ENCODE assay signal across 1 cellular context in the genomic region with DNA sequence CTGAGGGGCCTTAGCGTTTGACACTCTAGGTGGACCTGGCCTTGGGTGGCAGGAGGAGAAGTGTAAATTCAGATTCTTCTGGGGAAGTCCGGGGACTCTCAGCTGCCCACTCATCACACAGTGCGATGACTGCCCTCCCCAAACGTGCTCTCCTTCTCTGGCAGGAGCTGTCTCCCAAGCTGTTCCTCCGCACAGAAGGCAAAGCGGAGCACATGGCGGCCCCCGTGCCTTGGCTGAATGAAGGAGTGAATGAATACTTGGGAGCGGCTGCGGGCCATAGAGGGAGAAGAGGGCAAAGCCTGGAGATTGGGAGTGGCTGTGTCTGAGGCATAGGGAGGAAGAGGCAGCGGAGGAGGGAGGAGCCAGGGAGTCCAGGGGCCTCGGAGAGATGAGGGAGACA.
TF ChIP-seq lines count a peak whose summit lies in the region.

No MANE protein-coding gene starts in this region.

TF ChIP-seq in K562, 482 proteins besides CTCF, POLR2A, EP300 and RAD21:
- TF ChIP-seq, protein P1, sequence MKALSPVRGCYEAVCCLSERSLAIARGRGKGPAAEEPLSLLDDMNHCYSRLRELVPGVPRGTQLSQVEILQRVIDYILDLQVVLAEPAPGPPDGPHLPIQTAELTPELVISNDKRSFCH (CRISPR knock-in tag; IDR thresholded peaks at IDR 0.05), result no peak
- TF ChIP-seq, protein P1 (tag; IDR thresholded peaks at IDR 0.05), result no peak
- TF ChIP-seq EZH2 (IDR thresholded peaks at IDR 0.05; ENCODE audit: borderline replicate concordance, low read depth, low read length) (no peak), STAT6 (CRISPR knock-in tag; IDR thresholded peaks at IDR 0.05) (no peak), KLF1 (tag; IDR thresholded peaks at IDR 0.05) (no peak), MBD2 (IDR thresholded peaks at IDR 0.05; ENCODE audit: borderline replicate concordance, low read depth) (no peak), PPARD (CRISPR knock-in tag; IDR thresholded peaks at IDR 0.05) (no peak), CBFA2T3 (IDR thresholded peaks at IDR 0.05) (no peak), CBFA2T2 (conservative IDR thresholded peaks at IDR 0.05) (no peak), RBM34 (IDR thresholded peaks at IDR 0.05; ENCODE audit: borderline replicate concordance, insufficient read depth, low read length) (no peak), ZNF282 (CRISPR knock-in tag; IDR thresholded peaks at IDR 0.05) (no peak), CCAR2 (IDR thresholded peaks at IDR 0.05; ENCODE audit: low read depth, low read length) (no peak), ZFP36 (IDR thresholded peaks at IDR 0.05; ENCODE audit: low read depth, low read length, partially characterized antibody) (no peak), XRCC4 (IDR thresholded peaks at IDR 0.05; ENCODE audit: extremely low read depth, insufficient read depth, insufficient read length) (no peak), TCF7L2 (IDR thresholded peaks at IDR 0.05; ENCODE audit: low read depth, low read length) (no peak), MTA1 (IDR thresholded peaks at IDR 0.05; ENCODE audit: borderline replicate concordance) (no peak), ZNF23 (CRISPR knock-in tag; IDR thresholded peaks at IDR 0.05) (no peak), ETS1 (conservative IDR thresholded peaks at IDR 0.05; ENCODE audit: control insufficient read depth, low read depth, low read length) (no peak)
- TF ChIP-seq, protein P2, sequence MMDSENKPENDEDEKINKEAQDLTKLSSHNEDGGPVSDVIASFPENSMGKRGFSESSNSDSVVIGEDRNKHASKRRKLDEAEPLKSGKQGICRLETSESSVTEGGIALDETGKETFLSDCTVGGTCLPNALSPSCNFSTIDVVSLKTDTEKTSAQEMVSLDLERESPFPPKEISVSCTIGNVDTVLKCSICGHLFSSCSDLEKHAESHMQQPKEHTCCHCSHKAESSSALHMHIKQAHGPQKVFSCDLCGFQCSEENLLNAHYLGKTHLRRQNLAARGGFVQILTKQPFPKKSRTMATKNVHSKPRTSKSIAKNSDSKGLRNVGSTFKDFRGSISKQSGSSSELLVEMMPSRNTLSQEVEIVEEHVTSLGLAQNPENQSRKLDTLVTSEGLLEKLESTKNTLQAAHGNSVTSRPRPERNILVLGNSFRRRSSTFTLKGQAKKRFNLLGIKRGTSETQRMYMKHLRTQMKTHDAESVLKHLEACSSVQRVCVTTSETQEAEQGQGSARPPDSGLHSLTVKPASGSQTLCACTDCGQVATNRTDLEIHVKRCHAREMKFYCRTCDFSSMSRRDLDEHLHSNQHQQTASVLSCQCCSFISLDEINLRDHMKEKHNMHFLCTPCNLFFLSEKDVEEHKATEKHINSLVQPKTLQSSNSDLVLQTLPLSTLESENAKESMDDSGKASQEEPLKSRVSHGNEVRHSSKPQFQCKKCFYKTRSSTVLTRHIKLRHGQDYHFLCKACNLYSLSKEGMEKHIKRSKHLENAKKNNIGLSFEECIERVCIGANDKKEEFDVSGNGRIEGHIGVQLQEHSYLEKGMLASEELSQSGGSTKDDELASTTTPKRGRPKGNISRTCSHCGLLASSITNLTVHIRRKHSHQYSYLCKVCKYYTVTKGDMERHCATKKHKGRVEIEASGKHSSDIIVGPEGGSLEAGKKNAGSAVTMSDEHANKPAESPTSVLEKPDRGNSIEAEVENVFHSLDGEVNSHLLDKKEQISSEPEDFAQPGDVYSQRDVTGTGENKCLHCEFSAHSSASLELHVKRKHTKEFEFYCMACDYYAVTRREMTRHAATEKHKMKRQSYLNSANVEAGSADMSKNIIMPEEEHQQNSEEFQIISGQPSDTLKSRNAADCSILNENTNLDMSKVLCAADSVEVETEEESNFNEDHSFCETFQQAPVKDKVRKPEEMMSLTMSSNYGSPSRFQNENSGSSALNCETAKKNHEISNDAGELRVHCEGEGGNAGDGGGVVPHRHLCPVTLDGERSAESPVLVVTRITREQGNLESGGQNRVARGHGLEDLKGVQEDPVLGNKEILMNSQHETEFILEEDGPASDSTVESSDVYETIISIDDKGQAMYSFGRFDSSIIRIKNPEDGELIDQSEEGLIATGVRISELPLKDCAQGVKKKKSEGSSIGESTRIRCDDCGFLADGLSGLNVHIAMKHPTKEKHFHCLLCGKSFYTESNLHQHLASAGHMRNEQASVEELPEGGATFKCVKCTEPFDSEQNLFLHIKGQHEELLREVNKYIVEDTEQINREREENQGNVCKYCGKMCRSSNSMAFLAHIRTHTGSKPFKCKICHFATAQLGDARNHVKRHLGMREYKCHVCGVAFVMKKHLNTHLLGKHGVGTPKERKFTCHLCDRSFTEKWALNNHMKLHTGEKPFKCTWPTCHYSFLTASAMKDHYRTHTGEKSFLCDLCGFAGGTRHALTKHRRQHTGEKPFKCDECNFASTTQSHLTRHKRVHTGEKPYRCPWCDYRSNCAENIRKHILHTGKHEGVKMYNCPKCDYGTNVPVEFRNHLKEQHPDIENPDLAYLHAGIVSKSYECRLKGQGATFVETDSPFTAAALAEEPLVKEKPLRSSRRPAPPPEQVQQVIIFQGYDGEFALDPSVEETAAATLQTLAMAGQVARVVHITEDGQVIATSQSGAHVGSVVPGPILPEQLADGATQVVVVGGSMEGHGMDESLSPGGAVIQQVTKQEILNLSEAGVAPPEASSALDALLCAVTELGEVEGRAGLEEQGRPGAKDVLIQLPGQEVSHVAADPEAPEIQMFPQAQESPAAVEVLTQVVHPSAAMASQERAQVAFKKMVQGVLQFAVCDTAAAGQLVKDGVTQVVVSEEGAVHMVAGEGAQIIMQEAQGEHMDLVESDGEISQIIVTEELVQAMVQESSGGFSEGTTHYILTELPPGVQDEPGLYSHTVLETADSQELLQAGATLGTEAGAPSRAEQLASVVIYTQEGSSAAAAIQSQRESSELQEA (IDR thresholded peaks at IDR 0.05; ENCODE audit: low read depth), result no peak
- TF ChIP-seq, protein P3, sequence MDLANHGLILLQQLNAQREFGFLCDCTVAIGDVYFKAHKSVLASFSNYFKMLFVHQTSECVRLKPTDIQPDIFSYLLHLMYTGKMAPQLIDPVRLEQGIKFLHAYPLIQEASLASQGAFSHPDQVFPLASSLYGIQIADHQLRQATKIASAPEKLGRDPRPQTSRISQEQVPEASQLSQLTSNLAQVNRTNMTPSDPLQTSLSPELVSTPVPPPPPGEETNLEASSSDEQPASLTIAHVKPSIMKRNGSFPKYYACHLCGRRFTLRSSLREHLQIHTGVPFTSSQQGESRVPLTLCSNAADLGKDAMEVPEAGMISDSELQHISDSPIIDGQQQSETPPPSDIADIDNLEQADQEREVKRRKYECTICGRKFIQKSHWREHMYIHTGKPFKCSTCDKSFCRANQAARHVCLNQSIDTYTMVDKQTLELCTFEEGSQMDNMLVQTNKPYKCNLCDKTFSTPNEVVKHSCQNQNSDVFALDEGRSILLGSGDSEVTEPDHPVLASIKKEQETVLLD (IDR thresholded peaks at IDR 0.05), result no peak
- TF ChIP-seq, protein P4, sequence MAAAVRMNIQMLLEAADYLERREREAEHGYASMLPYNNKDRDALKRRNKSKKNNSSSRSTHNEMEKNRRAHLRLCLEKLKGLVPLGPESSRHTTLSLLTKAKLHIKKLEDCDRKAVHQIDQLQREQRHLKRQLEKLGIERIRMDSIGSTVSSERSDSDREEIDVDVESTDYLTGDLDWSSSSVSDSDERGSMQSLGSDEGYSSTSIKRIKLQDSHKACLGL (CRISPR knock-in tag; IDR thresholded peaks at IDR 0.05; ENCODE audit: borderline replicate concordance, poor library complexity, severe bottlenecking), result no peak
